In the genomic region with DNA sequence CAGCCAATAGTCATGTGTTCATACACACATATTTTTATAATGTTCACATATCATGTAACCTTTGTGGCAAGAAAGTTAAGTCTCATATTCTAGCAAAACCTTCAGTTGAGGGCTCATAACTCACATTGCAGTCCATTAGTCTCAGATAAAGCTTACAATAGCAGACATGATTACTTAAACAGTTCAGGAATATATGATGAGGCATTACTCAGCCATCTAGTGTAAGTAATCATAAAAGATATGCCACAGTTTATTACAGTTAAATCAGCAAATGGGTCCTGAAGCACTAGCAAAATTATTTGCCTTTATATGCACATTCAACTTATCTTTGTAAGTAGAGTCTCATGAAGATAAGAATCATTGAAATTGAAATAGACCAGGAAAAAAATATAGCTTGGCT, we compare ENCODE assay signal across 18 cellular contexts.
"Had no signal": no experiment of that assay in that cellular context is flagged by ENCODE, and none has a peak within 500 bp of the region (broad histone marks: within the 10 kb centered on the region; RNA-seq: fewer than 3 reads in every experiment).

No MANE protein-coding gene starts in this region.

- H3K4me3 ChIP-seq: body of pancreas, heart left ventricle, left lung, prostate gland, sigmoid colon, tibial nerve had no signal

- H3K4me1 ChIP-seq: body of pancreas, heart left ventricle, left lung, prostate gland, sigmoid colon, tibial nerve had no signal

- H3K27me3 Mint-ChIP-seq: activated CD4-positive, alpha-beta T cell treated with anti-CD3 and anti-CD28 coated beads, Interleukin-2, amount 10 ng/mL, durations not matched to agents 24 days and 14 days; central memory CD8-positive, alpha-beta T cell; dendritic cell treated with granulocyte-macrophage colony-stimulating factor and Interleukin-4, amounts not matched to agents 40 ng/mL and 50 ng/mL, for 4 days; effector memory CD8-positive, alpha-beta T cell; stimulated activated naive B cell treated with anti-CD40 and anti-IgM and Interleukin-4, amounts not matched to agents 10 μg/mL and 1 μg/mL and 100 μg/mL, for 72 hours; T-cell had no signal

- H3K27ac Mint-ChIP-seq: activated CD4-positive, alpha-beta T cell treated with anti-CD3 and anti-CD28 coated beads, Interleukin-2, amount 10 ng/mL, durations not matched to agents 24 days and 14 days; activated naive CD4-positive, alpha-beta T cell treated with anti-CD3 and anti-CD28 coated beads for 36 hours; dendritic cell treated with granulocyte-macrophage colony-stimulating factor and Interleukin-4, amounts not matched to agents 40 ng/mL and 50 ng/mL, for 4 days; effector memory CD8-positive, alpha-beta T cell; nephron; stimulated activated naive B cell treated with anti-CD40 and anti-IgM and Interleukin-4, amounts not matched to agents 10 μg/mL and 1 μg/mL and 100 μg/mL, for 72 hours; T-cell had no signal

- H3K36me3 ChIP-seq: heart left ventricle, left lung, prostate gland, sigmoid colon, tibial nerve, WERI-Rb-1 had no signal

- H3K4me3 Mint-ChIP-seq: activated CD4-positive, alpha-beta T cell treated with anti-CD3 and anti-CD28 coated beads, Interleukin-2, amount 10 ng/mL, durations not matched to agents 24 days and 14 days; activated naive CD4-positive, alpha-beta T cell treated with anti-CD3 and anti-CD28 coated beads for 36 hours; central memory CD8-positive, alpha-beta T cell; dendritic cell treated with granulocyte-macrophage colony-stimulating factor and Interleukin-4, amounts not matched to agents 40 ng/mL and 50 ng/mL, for 4 days; effector memory CD8-positive, alpha-beta T cell; nephron; stimulated activated naive B cell treated with anti-CD40 and anti-IgM and Interleukin-4, amounts not matched to agents 10 μg/mL and 1 μg/mL and 100 μg/mL, for 72 hours; T-cell had no signal

- DNase-seq: activated CD4-positive, alpha-beta T cell treated with anti-CD3 and anti-CD28 coated beads, Interleukin-2, amount 10 ng/mL, durations not matched to agents 24 days and 14 days; activated naive CD4-positive, alpha-beta T cell treated with anti-CD3 and anti-CD28 coated beads for 36 hours; body of pancreas; effector memory CD8-positive, alpha-beta T cell; erythroblast; heart left ventricle; left lung; sigmoid colon; stimulated activated CD4-positive, alpha-beta T cell treated with anti-CD3 and anti-CD28 coated beads, Interleukin-2, amount 100 ng/mL, for 24 hours; stimulated activated naive B cell treated with anti-CD40 and anti-IgM and Interleukin-4, amounts not matched to agents 10 μg/mL and 1 μg/mL and 100 μg/mL, for 72 hours; T-cell; WERI-Rb-1 had no signal

- H3K27ac ChIP-seq: body of pancreas, heart left ventricle, left lung, prostate gland, sigmoid colon, tibial nerve, WERI-Rb-1 had no signal

- H3K27me3 ChIP-seq: body of pancreas, heart left ventricle, left lung, sigmoid colon, tibial nerve had no signal

- ATAC-seq: body of pancreas; effector memory CD8-positive, alpha-beta T cell; heart left ventricle; left lung; stimulated activated naive B cell treated with anti-CD40 and anti-IgM and Interleukin-4, amounts not matched to agents 10 μg/mL and 1 μg/mL and 100 μg/mL, for 72 hours; T-cell had no signal

- FAIRE-seq: keratinocyte had no signal

- H3K36me3 Mint-ChIP-seq: stimulated activated naive B cell treated with anti-CD40 and anti-IgM and Interleukin-4, amounts not matched to agents 10 μg/mL and 1 μg/mL and 100 μg/mL, for 72 hours; T-cell had no signal

- H3K4me1 Mint-ChIP-seq: activated CD4-positive, alpha-beta T cell treated with anti-CD3 and anti-CD28 coated beads, Interleukin-2, amount 10 ng/mL, durations not matched to agents 24 days and 14 days; central memory CD8-positive, alpha-beta T cell; nephron; stimulated activated naive B cell treated with anti-CD40 and anti-IgM and Interleukin-4, amounts not matched to agents 10 μg/mL and 1 μg/mL and 100 μg/mL, for 72 hours; T-cell had no signal

- H3K9me3 Mint-ChIP-seq: activated CD4-positive, alpha-beta T cell treated with anti-CD3 and anti-CD28 coated beads, Interleukin-2, amount 10 ng/mL, durations not matched to agents 24 days and 14 days; nephron had no signal

- H3K9me3 ChIP-seq: body of pancreas, heart left ventricle, left lung, prostate gland, sigmoid colon, tibial nerve had no signal
